ENCODE assay signal across 22 cellular contexts in the genomic region with DNA sequence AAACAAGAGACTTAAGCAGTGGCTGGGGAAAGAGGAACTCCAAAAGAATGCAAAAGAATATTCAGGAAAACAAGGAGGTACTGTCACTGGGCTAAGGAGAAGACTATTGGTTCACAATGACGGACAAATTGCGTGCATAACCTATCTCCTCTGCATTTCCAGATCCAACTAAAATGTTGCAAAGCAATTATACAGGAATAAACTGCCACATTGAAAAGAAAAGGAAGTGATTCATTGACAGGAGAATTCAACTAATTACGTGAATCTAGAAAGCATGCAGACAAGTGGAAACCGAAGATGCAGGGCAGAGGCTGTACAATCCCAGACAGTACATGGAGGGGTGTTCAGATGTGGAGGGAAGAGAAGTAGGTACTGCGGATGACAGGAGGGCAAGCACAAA.
A peak's percentile ranks its signal among the peaks of the same experiment; 100 is the strongest.
DNase-seq lines count a peak whose midpoint lies in the region; FAIRE-seq and TF ChIP-seq lines count a peak whose summit lies in the region.
"Had no signal": no experiment of that assay in that cellular context is flagged by ENCODE, and none has a peak within 500 bp of the region (broad histone marks: within the 10 kb centered on the region; RNA-seq: fewer than 3 reads in every experiment).

No MANE protein-coding gene starts in this region.

- no peak overlapping the region for H3K4me3 Mint-ChIP-seq in neural progenitor cell
- H3K4me3 Mint-ChIP-seq: activated CD4-positive, alpha-beta T cell treated with anti-CD3 and anti-CD28 coated beads, Interleukin-2, amount 10 ng/mL, durations not matched to agents 7 days and 5 days; B cell; immature natural killer cell had no signal

- TF ChIP-seq CTCF in endothelial cell of umbilical vein (IDR thresholded peaks at IDR 0.05; ENCODE audit: extremely low read depth in 1 of 2, insufficient read depth in 1 of 2, low read depth in 1 of 2, low read length in 2 of 2), result no peak
- no peak for TF ChIP-seq CTCF in neural progenitor cell (IDR thresholded peaks at IDR 0.05)
- TF ChIP-seq CTCF in GM10248 (IDR thresholded peaks at IDR 0.05; ENCODE audit: control extremely low read depth, extremely low read depth, low read depth, missing control alignments), result no peak

- no peak overlapping the region for H3K27ac Mint-ChIP-seq in neural progenitor cell
- H3K27ac Mint-ChIP-seq: B cell had no signal

- H3K4me1 ChIP-seq in endothelial cell of umbilical vein (ENCODE audit: control insufficient read depth, extremely low read depth, insufficient read depth, low read length) (peaks cover 46% of the 10 kb centered on the region), neural progenitor cell (no peaks in the 10 kb centered on the region)
- H3K4me1 ChIP-seq: tibial artery had no signal

- peak; percentile 85 for FAIRE-seq in endothelial cell of umbilical vein (lab: Jason Lieb, UNC)
- FAIRE-seq: GM12892 had no signal

- H3K79me2 ChIP-seq in endothelial cell of umbilical vein (ENCODE audit: control insufficient read depth, insufficient read depth, low read length) (no peaks in the 10 kb centered on the region), neural progenitor cell (ENCODE audit: low read depth) (no peaks in the 10 kb centered on the region)

- peak; percentile 21 for DNase-seq in GM04503 (ENCODE audit: low read depth)
- DNase-seq in NOMO-1 treated with dmso at 0.1 percent for 144 hours (lab: John Stamatoyannopoulos, UW; ENCODE audit: unreplicated experiment), result peak; percentile 9
- DNase-seq in endothelial cell of umbilical vein (ENCODE audit: low read depth, low spot score), result peak; percentile 81
- DNase-seq in neural progenitor cell (ENCODE audit: low spot score), result no peak
- no peak for DNase-seq in GM10248 (ENCODE audit: extremely low spot score)
- DNase-seq in NCI-H2081 (lab: John Stamatoyannopoulos, UW), result no peak
- DNase-seq in NCI-H510A (lab: John Stamatoyannopoulos, UW), result no peak
- no peak for DNase-seq in islet precursor cell
- DNase-seq: activated CD4-positive, alpha-beta T cell treated with anti-CD3 and anti-CD28 coated beads, Interleukin-2, amount 10 ng/mL, durations not matched to agents 7 days and 5 days; activated T-cell treated with anti-CD3 and anti-CD28 coated beads, Interleukin-2, amount 50 U/mL, for 48 hours; anterior cingulate cortex; dorsolateral prefrontal cortex; immature natural killer cell; NCI-H1436 treated with DMSO at 0.1 percent for 48 hours; NCI-H748 treated with DMSO at 0.1 percent for 48 hours; SHP77 treated with DMSO at 0.1 percent for 48 hours; stimulated activated CD4-positive, alpha-beta T cell treated with anti-CD3 and anti-CD28 coated beads, Interleukin-2, amount 100 ng/mL, for 24 hours; stimulated activated CD8-positive, alpha-beta memory T cell treated with anti-CD3 and anti-CD28 coated beads, Interleukin-4, amount 100 ng/mL, for 48 hours; T1000; tibial artery had no signal

- H3K36me3 Mint-ChIP-seq in neural progenitor cell, result no peaks in the 10 kb centered on the region

- H3K27ac ChIP-seq in endothelial cell of umbilical vein (ENCODE audit: insufficient read depth, low read depth, low read length) (peak overlapping the region; percentile 65), neural progenitor cell (no peak overlapping the region)
- H3K27ac ChIP-seq: tibial artery had no signal

- H3K4me1 Mint-ChIP-seq in neural progenitor cell, result no peaks in the 10 kb centered on the region

- peak overlapping the region; percentile 29 for H3K9ac ChIP-seq in endothelial cell of umbilical vein (replicated peaks; ENCODE audit: extremely low read depth, insufficient read depth, low read length)
- no peak overlapping the region for H3K9ac ChIP-seq in neural progenitor cell

- no peak for TF ChIP-seq POLR2A in endothelial cell of umbilical vein (IDR thresholded peaks at IDR 0.05; ENCODE audit: low read depth, low read length)

- CTCF ChIA-PET in endothelial cell of umbilical vein (lab: Charles Lee), result interaction anchor here (0.9 to 1.2 kb wide), 3 partner anchors 21 to 135 kb away, joined by 3 to 4 read pairs (median 3); no protein-coding TSS in a partner anchor
- CTCF ChIA-PET in GM10248 (lab: Yijun Ruan, JAX), result interaction anchor here (0.9 to 2.9 kb wide), 7 partner anchors 12 to 214 kb away, joined by 3 to 14 read pairs (median 4); no protein-coding TSS in a partner anchor

- no peaks in the 10 kb centered on the region for H3K9me3 Mint-ChIP-seq in neural progenitor cell
- H3K9me3 Mint-ChIP-seq: activated CD4-positive, alpha-beta T cell treated with anti-CD3 and anti-CD28 coated beads, Interleukin-2, amount 10 ng/mL, durations not matched to agents 7 days and 5 days; immature natural killer cell had no signal

- H3K36me3 ChIP-seq in endothelial cell of umbilical vein (ENCODE audit: control insufficient read depth in 2 of 2, extremely low read depth in 1 of 2, insufficient read depth in 2 of 2, low read length in 2 of 2) (no peaks in the 10 kb centered on the region), neural progenitor cell (no peaks in the 10 kb centered on the region)

- no TSS peak for BruUV-seq in endothelial cell of umbilical vein (replicated peaks; lab: Mats Ljungman, UMichigan)

- H3K4me3 ChIP-seq in endothelial cell of umbilical vein (replicated peaks in 1 of 3; ENCODE audit: insufficient read depth in 1 of 3, low read depth in 1 of 3, low read length in 3 of 3) (peak overlapping the region in 1 of 3 experiments; percentile 3), neural progenitor cell (no peak overlapping the region)
- H3K4me3 ChIP-seq: dorsolateral prefrontal cortex, tibial artery had no signal

- H2AFZ ChIP-seq in endothelial cell of umbilical vein (ENCODE audit: low read depth, low read length) (peak overlapping the region; percentile 28), neural progenitor cell (replicated peaks) (peak overlapping the region; percentile 1)

- H4K20me1 ChIP-seq in endothelial cell of umbilical vein (replicated peaks; ENCODE audit: control insufficient read depth, extremely low read depth, insufficient read depth, low read length) (no peaks in the 10 kb centered on the region), neural progenitor cell (ENCODE audit: low read depth) (no peaks in the 10 kb centered on the region)

- intact Hi-C loops in endothelial cell of umbilical vein (cut with micrococcal nuclease), result loop anchor here (1.0 to 5.0 kb wide), 4 partner anchors 38 to 311 kb away; no protein-coding TSS in a partner anchor

- no peaks in the 10 kb centered on the region for H3F3A ChIP-seq in neural progenitor cell (ENCODE audit: low read depth)

- H3K9me1 ChIP-seq in endothelial cell of umbilical vein (replicated peaks; ENCODE audit: control insufficient read depth, extremely low read depth, insufficient read depth, low read length), result no peaks in the 10 kb centered on the region

- dilution Hi-C loops in endothelial cell of umbilical vein (cut with MboI; ENCODE audit: extremely low pct_ligation_motif_present, low sequenced_read_pairs), result no loop called here

- POLR2A ChIA-PET in endothelial cell of umbilical vein (lab: Charles Lee), result no interaction called here
- POLR2A ChIA-PET in GM10248 (lab: Yijun Ruan, JAX), result no interaction called here

- H3K4me2 ChIP-seq in endothelial cell of umbilical vein (ENCODE audit: insufficient read depth, low read length) (peak overlapping the region; percentile 37), neural progenitor cell (no peak overlapping the region)

- H3K27me3 Mint-ChIP-seq in neural progenitor cell (ENCODE audit: insufficient read depth, low read depth), result no peaks in the 10 kb centered on the region
- H3K27me3 Mint-ChIP-seq: activated CD4-positive, alpha-beta T cell treated with anti-CD3 and anti-CD28 coated beads, Interleukin-2, amount 10 ng/mL, durations not matched to agents 7 days and 5 days; B cell had no signal

- H3K9me3 ChIP-seq in endothelial cell of umbilical vein (replicated peaks; ENCODE audit: control insufficient read depth, insufficient read depth, low read length), result no peaks in the 10 kb centered on the region
- no peaks in the 10 kb centered on the region for H3K9me3 ChIP-seq in neural progenitor cell (ENCODE audit: low read depth)
- H3K9me3 ChIP-seq: tibial artery had no signal

- H3K27me3 ChIP-seq in endothelial cell of umbilical vein (ENCODE audit: control insufficient read depth in 2 of 2, insufficient read depth in 2 of 2, low read length in 2 of 2) (no peaks in the 10 kb centered on the region), neural progenitor cell (no peaks in the 10 kb centered on the region)
- H3K27me3 ChIP-seq: tibial artery had no signal

TF ChIP-seq in endothelial cell of umbilical vein, 7 proteins besides CTCF, POLR2A, EP300 and RAD21:
- TF ChIP-seq MYC (IDR thresholded peaks at IDR 0.05; ENCODE audit: low read depth, low read length), result no peak
- TF ChIP-seq JUN (IDR thresholded peaks at IDR 0.05; ENCODE audit: borderline replicate concordance, insufficient read depth, insufficient read length, low read depth), result peak; percentile 77
- no peak for TF ChIP-seq GATA2 (IDR thresholded peaks at IDR 0.05; ENCODE audit: insufficient read depth, insufficient read length, low read depth, low read length)
- TF ChIP-seq, protein P1, sequence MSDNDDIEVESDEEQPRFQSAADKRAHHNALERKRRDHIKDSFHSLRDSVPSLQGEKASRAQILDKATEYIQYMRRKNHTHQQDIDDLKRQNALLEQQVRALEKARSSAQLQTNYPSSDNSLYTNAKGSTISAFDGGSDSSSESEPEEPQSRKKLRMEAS (IDR thresholded peaks at IDR 0.05; ENCODE audit: insufficient read depth, insufficient read length), result no peak
- TF ChIP-seq POLR2AphosphoS5 (IDR thresholded peaks at IDR 0.05; ENCODE audit: insufficient read depth, low read depth, low read length), result peak; percentile 25
- TF ChIP-seq FOS (IDR thresholded peaks at IDR 0.05; ENCODE audit: borderline replicate concordance, insufficient read depth, low read length), result peak; percentile 67
- TF ChIP-seq EZH2 (IDR thresholded peaks at IDR 0.05; ENCODE audit: borderline replicate concordance, low read depth, low read length, severe bottlenecking), result no peak

Comparison
In these comparisons a context has a peak if more than half of its experiments do, and no peak if none do; other contexts are left out.
1. DNase-seq: peak in GM04503 (single experiment), NOMO-1 treated with dmso at 0.1 percent for 144 hours (single experiment) and endothelial cell of umbilical vein (single experiment); none in neural progenitor cell (single experiment), GM10248 (single experiment), NCI-H2081 (0 of 2), NCI-H510A (single experiment) and islet precursor cell (single experiment).